ENCODE assay signal across 2 cellular contexts in the genomic region with DNA sequence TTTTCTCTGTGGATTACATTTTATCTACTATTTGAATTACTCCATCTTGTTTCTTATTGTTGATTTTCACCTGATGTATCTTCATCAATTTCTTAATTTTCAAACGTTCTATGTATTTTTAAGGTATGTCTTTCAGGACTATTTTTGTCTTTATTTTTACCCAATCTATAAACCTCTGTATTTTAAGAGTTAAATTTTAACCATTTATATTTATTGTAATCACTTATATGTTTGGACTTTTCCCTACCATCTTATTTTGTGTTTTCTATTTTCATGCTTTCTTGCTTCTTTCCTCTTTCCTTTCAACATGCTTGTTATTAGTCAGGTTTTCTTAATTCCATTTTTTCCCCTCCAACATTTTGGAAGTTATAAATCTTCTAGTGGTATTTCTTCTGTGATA.
TF ChIP-seq lines count a peak whose summit lies in the region.

No MANE protein-coding gene starts in this region.

TF ChIP-seq in SK-N-SH, 30 proteins besides CTCF, POLR2A, EP300 and RAD21 (continued from another document):
- no peak for TF ChIP-seq CHD2 (IDR thresholded peaks at IDR 0.05; ENCODE audit: low read length, partially characterized antibody)
- TF ChIP-seq RCOR1 (IDR thresholded peaks at IDR 0.05; ENCODE audit: low read length): no peak
- TF ChIP-seq MXI1 (IDR thresholded peaks at IDR 0.05; ENCODE audit: low read depth, low read length): no peak
- TF ChIP-seq GATA2 (CRISPR knock-in tag; IDR thresholded peaks at IDR 0.05): no peak
- no peak for TF ChIP-seq GABPA (IDR thresholded peaks at IDR 0.05; ENCODE audit: low read depth)
- TF ChIP-seq NRF1 (IDR thresholded peaks at IDR 0.05; ENCODE audit: low read depth, low read length): no peak
- no peak for TF ChIP-seq RXRA (IDR thresholded peaks at IDR 0.05; ENCODE audit: borderline replicate concordance, low read depth)
- TF ChIP-seq TCF12 (IDR thresholded peaks at IDR 0.05): no peak
TF ChIP-seq in SK-N-SH: peak in this region for 0.

TF ChIP-seq in SK-N-SH treated with all-trans-retinoic acid at 6 μM for 48 hours, 23 proteins besides CTCF, POLR2A, EP300 and RAD21 (continued from another document):
- TF ChIP-seq SNAI2 (CRISPR knock-in tag; IDR thresholded peaks at IDR 0.05) (no peak), RARB (CRISPR knock-in tag; IDR thresholded peaks at IDR 0.05) (no peak), ZFP30 (CRISPR knock-in tag; IDR thresholded peaks at IDR 0.05) (no peak), ZNF70 (CRISPR knock-in tag; IDR thresholded peaks at IDR 0.05) (no peak)
